In the genomic region with DNA sequence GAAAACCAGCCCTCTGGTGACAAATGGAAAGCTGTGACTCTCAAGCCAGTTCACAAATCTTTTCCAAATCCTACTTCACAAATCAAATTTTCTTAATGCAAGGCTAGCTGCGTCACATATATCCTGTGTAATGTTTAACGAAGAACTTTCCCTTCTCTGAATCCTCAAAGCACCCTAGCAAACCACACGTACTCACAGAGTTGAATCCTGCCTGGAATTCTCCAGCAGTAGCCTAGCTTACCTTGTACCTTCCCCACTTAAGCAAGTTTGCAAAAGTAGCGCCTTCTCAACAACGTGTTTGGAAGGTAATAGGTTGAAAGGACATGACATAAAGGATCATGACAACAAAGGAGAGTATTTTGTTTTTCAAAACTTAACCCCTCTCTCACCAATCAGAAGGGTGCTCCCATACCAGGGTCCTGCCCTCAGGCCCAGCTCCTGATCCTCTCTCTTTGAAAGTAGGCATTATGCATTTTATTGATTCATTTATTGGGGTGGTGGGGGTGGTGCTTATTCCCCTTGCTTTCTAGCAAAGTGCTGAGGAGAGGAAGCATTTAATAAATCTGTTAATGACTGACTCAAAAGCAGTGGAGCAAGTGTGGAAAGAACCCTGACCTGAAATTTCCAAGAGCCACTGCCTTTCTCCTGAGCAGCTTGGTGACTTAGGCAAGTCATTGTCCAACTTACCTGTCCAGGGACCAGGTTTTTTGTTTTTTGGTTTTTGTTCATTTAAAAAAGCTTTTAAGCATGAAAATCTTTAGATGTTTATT, we compare ENCODE assay signal across 28 cellular contexts.
"Had no signal": no experiment of that assay in that cellular context is flagged by ENCODE, and none has a peak within 500 bp of the region (broad histone marks: within the 10 kb centered on the region; RNA-seq: fewer than 3 reads in every experiment).

No MANE protein-coding gene starts in this region.

- H3K27me3 ChIP-seq: foreskin keratinocyte had no signal

- H3K79me2 ChIP-seq: parathyroid adenoma had no signal

- H3K9me3 Mint-ChIP-seq: activated naive CD4-positive, alpha-beta T cell treated with anti-CD3 and anti-CD28 coated beads, Interleukin-2, amount 10 ng/mL, durations not matched to agents 7 days and 5 days; activated naive CD8-positive, alpha-beta T cell treated with anti-CD3 and anti-CD28 coated beads, Interleukin-2, amount 10 ng/mL, durations not matched to agents 7 days and 5 days; activated T-helper 1 cell treated with anti-CD3 and anti-CD28 coated beads, Interleukin-12 subunit alpha, Interleukin-12 subunit beta, Interleukin-2, Interleukin-4 antibody, amounts not matched to agents 30 ng/mL and 10 ng/mL and 1 ng/mL, durations not matched to agents 14 hours and 24 hours and 36 hours; naive thymus-derived CD4-positive, alpha-beta T cell; neural crest cell had no signal

- H3K9me3 ChIP-seq: esophagus muscularis mucosa, heart right ventricle, spleen, thoracic aorta had no signal

- H3K36me3 ChIP-seq: spleen, thoracic aorta, WERI-Rb-1 had no signal

- H3K4me3 ChIP-seq: esophagus muscularis mucosa, heart right ventricle, spleen, thoracic aorta had no signal

- H3K27ac Mint-ChIP-seq: activated naive CD4-positive, alpha-beta T cell treated with anti-CD3 and anti-CD28 coated beads, Interleukin-2, amount 10 ng/mL, durations not matched to agents 7 days and 5 days; activated naive CD8-positive, alpha-beta T cell treated with anti-CD3 and anti-CD28 coated beads, Interleukin-2, amount 10 ng/mL, durations not matched to agents 7 days and 5 days; activated T-helper 1 cell treated with anti-CD3 and anti-CD28 coated beads, Interleukin-12 subunit alpha, Interleukin-12 subunit beta, Interleukin-2, Interleukin-4 antibody, amounts not matched to agents 30 ng/mL and 10 ng/mL and 1 ng/mL, durations not matched to agents 14 hours and 24 hours and 36 hours; naive thymus-derived CD4-positive, alpha-beta T cell had no signal

- H3K27me3 Mint-ChIP-seq: activated naive CD4-positive, alpha-beta T cell treated with anti-CD3 and anti-CD28 coated beads, Interleukin-2, amount 10 ng/mL, durations not matched to agents 7 days and 5 days had no signal

- H3K4me1 Mint-ChIP-seq: activated naive CD4-positive, alpha-beta T cell treated with anti-CD3 and anti-CD28 coated beads, Interleukin-2, amount 10 ng/mL, durations not matched to agents 7 days and 5 days; activated naive CD8-positive, alpha-beta T cell treated with anti-CD3 and anti-CD28 coated beads, Interleukin-2, amount 10 ng/mL, durations not matched to agents 7 days and 5 days; naive thymus-derived CD4-positive, alpha-beta T cell had no signal

- DNase-seq: activated CD4-positive, alpha-beta T cell treated with anti-CD3 and anti-CD28 coated beads for 48 hours; activated CD4-positive, alpha-beta T cell treated with anti-CD3 and anti-CD28 coated beads, Interleukin-2, amount 50 U/mL, for 48 hours; activated CD8-positive, alpha-beta memory T cell treated with anti-CD3 and anti-CD28 coated beads for 24 hours; activated gamma-delta T cell; activated naive CD4-positive, alpha-beta T cell treated with anti-CD3 and anti-CD28 coated beads, Interleukin-2, amount 10 ng/mL, durations not matched to agents 7 days and 5 days; activated naive CD8-positive, alpha-beta T cell treated with anti-CD3 and anti-CD28 coated beads, Interleukin-2, amount 10 ng/mL, durations not matched to agents 7 days and 5 days; amniotic stem cell; caudate nucleus; foreskin keratinocyte; heart right ventricle; left ventricle myocardium superior; midbrain; naive thymus-derived CD4-positive, alpha-beta T cell; occipital lobe; right cardiac atrium; spleen; stimulated activated naive CD8-positive, alpha-beta T cell treated with anti-CD3 and anti-CD28 coated beads, Interleukin-15, Interleukin-2, amounts not matched to agents 100 U/mL and 50 U/mL, for 24 hours; T-helper 9 cell; trophoblast cell; WERI-Rb-1 had no signal

- H3K4me3 Mint-ChIP-seq: activated naive CD4-positive, alpha-beta T cell treated with anti-CD3 and anti-CD28 coated beads, Interleukin-2, amount 10 ng/mL, durations not matched to agents 7 days and 5 days; activated naive CD8-positive, alpha-beta T cell treated with anti-CD3 and anti-CD28 coated beads, Interleukin-2, amount 10 ng/mL, durations not matched to agents 7 days and 5 days; activated T-helper 1 cell treated with anti-CD3 and anti-CD28 coated beads, Interleukin-12 subunit alpha, Interleukin-12 subunit beta, Interleukin-2, Interleukin-4 antibody, amounts not matched to agents 30 ng/mL and 10 ng/mL and 1 ng/mL, durations not matched to agents 14 hours and 24 hours and 36 hours; naive thymus-derived CD4-positive, alpha-beta T cell; neural crest cell had no signal

- ATAC-seq: activated CD4-positive, CD25-positive, alpha-beta regulatory T cell treated with anti-CD3 and anti-CD28 coated beads, Interleukin-2, amount 50 U/mL, for 24 hours; foreskin keratinocyte; heart right ventricle; left ventricle myocardium superior; naive thymus-derived CD4-positive, alpha-beta T cell; right cardiac atrium; stimulated activated naive CD8-positive, alpha-beta T cell treated with anti-CD3 and anti-CD28 coated beads, Interleukin-15, Interleukin-2, amounts not matched to agents 100 U/mL and 50 U/mL, for 24 hours had no signal

- H3K4me1 ChIP-seq: esophagus muscularis mucosa, foreskin keratinocyte, parathyroid adenoma had no signal

- FAIRE-seq: TTC549, urothelium cell line had no signal

- H3K27ac ChIP-seq: esophagus muscularis mucosa, foreskin keratinocyte, parathyroid adenoma, spleen, thoracic aorta, WERI-Rb-1 had no signal

- H3K36me3 Mint-ChIP-seq: activated naive CD4-positive, alpha-beta T cell treated with anti-CD3 and anti-CD28 coated beads, Interleukin-2, amount 10 ng/mL, durations not matched to agents 7 days and 5 days; activated naive CD8-positive, alpha-beta T cell treated with anti-CD3 and anti-CD28 coated beads, Interleukin-2, amount 10 ng/mL, durations not matched to agents 7 days and 5 days; naive thymus-derived CD4-positive, alpha-beta T cell had no signal

- H2AFZ ChIP-seq: parathyroid adenoma had no signal

- H3K9ac ChIP-seq: parathyroid adenoma had no signal
